ENCODE assay signal across 29 cellular contexts in the genomic region with DNA sequence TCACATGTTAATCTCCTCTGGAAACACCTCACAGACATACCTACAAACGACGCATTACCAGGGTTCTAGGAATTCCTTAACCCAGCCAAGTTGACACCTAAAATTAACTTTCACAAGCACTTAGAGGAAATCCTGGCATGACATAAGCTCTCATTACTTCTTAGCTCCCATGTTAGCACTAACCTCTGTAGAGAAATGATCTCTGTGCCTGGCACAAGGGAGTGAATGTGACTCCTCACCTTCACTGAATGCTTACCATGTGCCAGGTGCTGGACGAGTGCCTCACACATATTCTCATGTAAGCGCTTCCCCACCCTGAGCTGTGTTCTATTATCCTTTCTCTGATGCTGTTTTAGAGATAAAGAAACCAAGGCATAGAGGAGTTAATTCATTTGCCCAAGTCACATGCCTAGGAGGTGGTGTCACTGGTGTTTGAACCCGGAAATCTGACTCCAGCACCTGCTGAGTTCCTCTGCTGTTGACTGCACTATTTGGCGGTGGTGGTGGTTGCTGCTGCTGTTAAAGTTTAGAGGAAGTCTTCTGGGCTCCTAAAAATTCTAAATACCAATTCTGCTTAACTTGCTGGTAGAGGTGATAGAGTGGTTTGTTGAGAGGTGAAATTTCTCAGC.
"Had no signal": no experiment of that assay in that cellular context is flagged by ENCODE, and none has a peak within 500 bp of the region (broad histone marks: within the 10 kb centered on the region; RNA-seq: fewer than 3 reads in every experiment).

No MANE protein-coding gene starts in this region.

- H3K4me1 ChIP-seq: adrenal gland, body of pancreas had no signal

- H3K9me3 Mint-ChIP-seq: activated CD4-positive, alpha-beta T cell treated with anti-CD3 and anti-CD28 coated beads, Interleukin-2, amount 10 ng/mL, durations not matched to agents 7 days and 5 days; activated naive CD4-positive, alpha-beta T cell treated with anti-CD3 and anti-CD28 coated beads for 36 hours; activated naive CD4-positive, alpha-beta T cell treated with anti-CD3 and anti-CD28 coated beads, Interleukin-2, amount 50 U/mL, for 72 hours; activated T-cell treated with anti-CD3 and anti-CD28 coated beads, Interleukin-2, amount 50 U/mL, for 24 hours; activated T-helper 2 cell treated with anti-CD3 and anti-CD28 coated beads, Interferon-gamma antibody, Interleukin-2, Interleukin-4, amounts not matched to agents 10 μg/mL and 5 μg/mL and 100 μg/mL, durations not matched to agents 14 hours and 24 hours and 36 hours had no signal

- H3K4me1 Mint-ChIP-seq: activated CD4-positive, alpha-beta T cell treated with anti-CD3 and anti-CD28 coated beads for 36 hours; activated CD4-positive, alpha-beta T cell treated with anti-CD3 and anti-CD28 coated beads, Interleukin-2, amount 10 ng/mL, durations not matched to agents 7 days and 5 days; WTC11 had no signal

- H3K27me3 ChIP-seq: adrenal gland, body of pancreas had no signal

- H3K27me3 Mint-ChIP-seq: activated CD4-positive, alpha-beta T cell treated with anti-CD3 and anti-CD28 coated beads, Interleukin-2, amount 10 ng/mL, durations not matched to agents 7 days and 5 days; activated T-cell treated with anti-CD3 and anti-CD28 coated beads, Interleukin-2, amount 50 U/mL, for 24 hours had no signal

- ATAC-seq: activated CD4-positive, alpha-beta T cell treated with anti-CD3 and anti-CD28 coated beads for 36 hours; activated CD4-positive, CD25-positive, alpha-beta regulatory T cell treated with anti-CD3 and anti-CD28 coated beads, Interleukin-2, amount 50 U/mL, for 24 hours; activated CD8-positive, alpha-beta T cell treated with anti-CD3 and anti-CD28 coated beads, Interleukin-2, amount 10 ng/mL, durations not matched to agents 7 days and 5 days; activated naive CD4-positive, alpha-beta T cell treated with anti-CD3 and anti-CD28 coated beads, Interleukin-2, amount 50 U/mL, for 72 hours; body of pancreas; Panc1; WTC11 had no signal

- H3K36me3 ChIP-seq: adrenal gland had no signal

- DNase-seq: activated CD4-positive, alpha-beta T cell treated with anti-CD3 and anti-CD28 coated beads for 36 hours; activated CD4-positive, alpha-beta T cell treated with anti-CD3 and anti-CD28 coated beads, Interleukin-2, amount 10 ng/mL, durations not matched to agents 7 days and 5 days; activated CD4-positive, alpha-beta T cell treated with anti-CD3 and anti-CD28 coated beads, Interleukin-2, amount 50 U/mL, for 48 hours; activated CD8-positive, alpha-beta T cell treated with anti-CD3 and anti-CD28 coated beads, Interleukin-2, amount 10 ng/mL, durations not matched to agents 7 days and 5 days; activated gamma-delta T cell; activated naive CD4-positive, alpha-beta T cell treated with anti-CD3 and anti-CD28 coated beads for 36 hours; activated T-cell treated with anti-CD3 and anti-CD28 coated beads, Interleukin-2, amount 50 U/mL, for 24 hours; adrenal gland; body of pancreas; caudate nucleus; Karpas-422; KBM-7; NCI-H1105 treated with DMSO at 0.1 percent for 48 hours; NCI-H1436; NCI-H1694; NCI-H1930; NCI-H2081 treated with DMSO at 0.1 percent for 48 hours; NCI-H226; NCI-H446 treated with DMSO at 0.1 percent for 48 hours; NCI-H524; NCI-H69; RPMI8226; T1000 had no signal

- H3K36me3 Mint-ChIP-seq: activated naive CD4-positive, alpha-beta T cell treated with anti-CD3 and anti-CD28 coated beads, Interleukin-2, amount 50 U/mL, for 72 hours had no signal

- H3K4me3 ChIP-seq: adrenal gland, body of pancreas, SK-N-MC had no signal

- H3K27ac Mint-ChIP-seq: activated CD4-positive, alpha-beta T cell treated with anti-CD3 and anti-CD28 coated beads for 36 hours; activated CD4-positive, alpha-beta T cell treated with anti-CD3 and anti-CD28 coated beads, Interleukin-2, amount 10 ng/mL, durations not matched to agents 7 days and 5 days; activated CD8-positive, alpha-beta T cell treated with anti-CD3 and anti-CD28 coated beads, Interleukin-2, amount 10 ng/mL, durations not matched to agents 7 days and 5 days; activated naive CD4-positive, alpha-beta T cell treated with anti-CD3 and anti-CD28 coated beads for 36 hours; activated naive CD4-positive, alpha-beta T cell treated with anti-CD3 and anti-CD28 coated beads, Interleukin-2, amount 50 U/mL, for 72 hours; activated T-cell treated with anti-CD3 and anti-CD28 coated beads, Interleukin-2, amount 50 U/mL, for 24 hours; activated T-helper 2 cell treated with anti-CD3 and anti-CD28 coated beads, Interferon-gamma antibody, Interleukin-2, Interleukin-4, amounts not matched to agents 10 μg/mL and 5 μg/mL and 100 μg/mL, durations not matched to agents 14 hours and 24 hours and 36 hours; WTC11 had no signal

- H3K27ac ChIP-seq: adrenal gland, body of pancreas, SK-N-MC had no signal

- H3K9me3 ChIP-seq: adrenal gland, body of pancreas had no signal

- H3K4me3 Mint-ChIP-seq: activated CD4-positive, alpha-beta T cell treated with anti-CD3 and anti-CD28 coated beads for 36 hours; activated CD4-positive, alpha-beta T cell treated with anti-CD3 and anti-CD28 coated beads, Interleukin-2, amount 10 ng/mL, durations not matched to agents 7 days and 5 days; activated CD8-positive, alpha-beta T cell treated with anti-CD3 and anti-CD28 coated beads, Interleukin-2, amount 10 ng/mL, durations not matched to agents 7 days and 5 days; activated naive CD4-positive, alpha-beta T cell treated with anti-CD3 and anti-CD28 coated beads for 36 hours; activated T-cell treated with anti-CD3 and anti-CD28 coated beads, Interleukin-2, amount 50 U/mL, for 24 hours; WTC11 had no signal
